Comparison of ENCODE assay signal across 1 cellular context in genomic region chr17:83073389-83074063, GRCh38.
A peak's percentile ranks its signal among the peaks of the same experiment; 100 is the strongest.
TF ChIP-seq lines count a peak whose summit lies in the region.

No MANE protein-coding gene starts in this region.

TF ChIP-seq in K562, 482 proteins besides CTCF, POLR2A, EP300 and RAD21 (continued from another document and continues in another):
- TF ChIP-seq NKRF (IDR thresholded peaks at IDR 0.05; ENCODE audit: borderline replicate concordance) (no peak), NEUROD1 (IDR thresholded peaks at IDR 0.05; ENCODE audit: borderline replicate concordance, low read depth, low read length, partially characterized antibody) (peak; percentile 42), ZZZ3 (IDR thresholded peaks at IDR 0.05) (no peak), NCOA6 (IDR thresholded peaks at IDR 0.05) (no peak), CTCFL (IDR thresholded peaks at IDR 0.05; ENCODE audit: borderline replicate concordance, insufficient read depth, low read depth, low read length, poor library complexity, severe bottlenecking) (peak; percentile 28), SAFB (IDR thresholded peaks at IDR 0.05; ENCODE audit: borderline replicate concordance, low read depth, low read length) (peak; percentile 78), EWSR1 (IDR thresholded peaks at IDR 0.05; ENCODE audit: borderline replicate concordance, low read depth, partially characterized antibody) (no peak), CEBPZ (IDR thresholded peaks at IDR 0.05; ENCODE audit: borderline replicate concordance, low read depth, low read length) (no peak), CXXC5 (CRISPR knock-in tag; IDR thresholded peaks at IDR 0.05) (peak; percentile 72), SMARCC2 (IDR thresholded peaks at IDR 0.05; ENCODE audit: low read depth) (0 out of 2 replicates have a peak, but pooled peaks have one; percentile 67), ZNF592 (IDR thresholded peaks at IDR 0.05) (0 out of 2 replicates have a peak, but pooled peaks have one; percentile 42), SIN3A (IDR thresholded peaks at IDR 0.05; ENCODE audit: borderline replicate concordance in 2 of 2, control insufficient read depth in 1 of 2, low read depth in 2 of 2, low read length in 2 of 2) (no peak), MEF2D (tag; conservative IDR thresholded peaks at IDR 0.05; ENCODE audit: low read depth) (no peak), MTA2 (IDR thresholded peaks at IDR 0.05; ENCODE audit: low read depth) (peak; percentile 4; the same call in 1 of the 2 replicates), ATF7 (IDR thresholded peaks at IDR 0.05) (peak; percentile 76), ARID3A (IDR thresholded peaks at IDR 0.05; ENCODE audit: borderline replicate concordance, low read depth, low read length) (no peak), CBFA2T3 (IDR thresholded peaks at IDR 0.05) (peak; percentile 51), RCOR1 (IDR thresholded peaks at IDR 0.05; ENCODE audit: borderline replicate concordance in 1 of 2, low read depth in 2 of 2, low read length in 2 of 2) (peak in 1 of 2 experiments; percentile 77; a peak in 1 of 4 replicates), GTF2F1 (IDR thresholded peaks at IDR 0.05; ENCODE audit: low read depth, low read length) (no peak), TFAP4 (CRISPR knock-in tag; IDR thresholded peaks at IDR 0.05; ENCODE audit: borderline replicate concordance) (peak; percentile 95), XRCC3 (IDR thresholded peaks at IDR 0.05) (no peak), SPI1 (IDR thresholded peaks at IDR 0.05; ENCODE audit: borderline replicate concordance, low read depth, low read length) (no peak), MXI1 (IDR thresholded peaks at IDR 0.05; ENCODE audit: low read depth, low read length) (no peak), MLLT1 (IDR thresholded peaks at IDR 0.05) (no peak), CTBP1 (IDR thresholded peaks at IDR 0.05; ENCODE audit: borderline replicate concordance) (peak; percentile 92), HDAC2 (IDR thresholded peaks at IDR 0.05) (0 out of 2 replicates have a peak, but pooled peaks have one; percentile 45), FOSL1 (tag; conservative IDR thresholded peaks at IDR 0.05) (peak; percentile 96), ZKSCAN8 (CRISPR knock-in tag; IDR thresholded peaks at IDR 0.05) (no peak), POLR2H (tag; IDR thresholded peaks at IDR 0.05; ENCODE audit: low read depth) (no peak), KLF6 (CRISPR knock-in tag; IDR thresholded peaks at IDR 0.05; ENCODE audit: borderline replicate concordance) (no peak), COPS2 (conservative IDR thresholded peaks at IDR 0.05) (no peak), PHF8 (IDR thresholded peaks at IDR 0.05; ENCODE audit: borderline replicate concordance, low read length) (peak; percentile 53; the same call in 1 of the 2 replicates), MNT (conservative IDR thresholded peaks at IDR 0.05) (peak; percentile 39 to 61; a peak in 2 of 4 replicates), CREB1 (IDR thresholded peaks at IDR 0.05) (peak; percentile 39; the same call in 1 of the 2 replicates), CREB1 (CRISPR knock-in tag; IDR thresholded peaks at IDR 0.05) (peak; percentile 20; the same call in 1 of the 2 replicates), KAT2B (IDR thresholded peaks at IDR 0.05; ENCODE audit: low read depth, low read length) (no peak), VEZF1 (CRISPR knock-in tag; IDR thresholded peaks at IDR 0.05) (peak; percentile 89), TARDBP (IDR thresholded peaks at IDR 0.05) (peak; percentile 92), RB1 (IDR thresholded peaks at IDR 0.05; ENCODE audit: low read depth) (peak; percentile 38; the same call in 1 of the 2 replicates), RAD51 (IDR thresholded peaks at IDR 0.05; ENCODE audit: borderline replicate concordance, low read depth) (no peak), TEAD4 (IDR thresholded peaks at IDR 0.05; ENCODE audit: low read length) (peak; percentile 67), TEAD4 (CRISPR knock-in tag; IDR thresholded peaks at IDR 0.05; ENCODE audit: borderline replicate concordance) (no peak), CREBBP (IDR thresholded peaks at IDR 0.05; ENCODE audit: low read depth, low read length) (no peak)
